8 cellular contexts compared by ENCODE assay signal in genomic region chr5:40540301-40540700, GRCh38.
"Had no signal": no experiment of that assay in that cellular context is flagged by ENCODE, and none has a peak within 500 bp of the region (broad histone marks: within the 10 kb centered on the region; RNA-seq: fewer than 3 reads in every experiment).

No MANE protein-coding gene starts in this region.

- H3K9me3 ChIP-seq: HAP-1 had no signal

- H3K36me3 ChIP-seq: HAP-1 had no signal

- H3K4me3 Mint-ChIP-seq: HFFc6 had no signal

- H3K4me3 ChIP-seq: GM23248, HAP-1 had no signal

- H3K27ac Mint-ChIP-seq: HFFc6 had no signal

- DNase-seq: GM23248, GOT3, H7, KBM-7 had no signal

- H3K4me1 ChIP-seq: HAP-1 had no signal

- FAIRE-seq: HepG2 had no signal

- H3K9me3 Mint-ChIP-seq: HFFc6 had no signal

- ATAC-seq: HCT116, HepG2 had no signal
